ENCODE assay signal across 1 cellular context in genomic region chr3:160781429-160781828, GRCh38.
TF ChIP-seq lines count a peak whose summit lies in the region.

No MANE protein-coding gene starts in this region.

TF ChIP-seq in WTC11, 78 proteins besides CTCF, POLR2A, EP300 and RAD21 (continued from another document):
- TF ChIP-seq, protein P1, sequence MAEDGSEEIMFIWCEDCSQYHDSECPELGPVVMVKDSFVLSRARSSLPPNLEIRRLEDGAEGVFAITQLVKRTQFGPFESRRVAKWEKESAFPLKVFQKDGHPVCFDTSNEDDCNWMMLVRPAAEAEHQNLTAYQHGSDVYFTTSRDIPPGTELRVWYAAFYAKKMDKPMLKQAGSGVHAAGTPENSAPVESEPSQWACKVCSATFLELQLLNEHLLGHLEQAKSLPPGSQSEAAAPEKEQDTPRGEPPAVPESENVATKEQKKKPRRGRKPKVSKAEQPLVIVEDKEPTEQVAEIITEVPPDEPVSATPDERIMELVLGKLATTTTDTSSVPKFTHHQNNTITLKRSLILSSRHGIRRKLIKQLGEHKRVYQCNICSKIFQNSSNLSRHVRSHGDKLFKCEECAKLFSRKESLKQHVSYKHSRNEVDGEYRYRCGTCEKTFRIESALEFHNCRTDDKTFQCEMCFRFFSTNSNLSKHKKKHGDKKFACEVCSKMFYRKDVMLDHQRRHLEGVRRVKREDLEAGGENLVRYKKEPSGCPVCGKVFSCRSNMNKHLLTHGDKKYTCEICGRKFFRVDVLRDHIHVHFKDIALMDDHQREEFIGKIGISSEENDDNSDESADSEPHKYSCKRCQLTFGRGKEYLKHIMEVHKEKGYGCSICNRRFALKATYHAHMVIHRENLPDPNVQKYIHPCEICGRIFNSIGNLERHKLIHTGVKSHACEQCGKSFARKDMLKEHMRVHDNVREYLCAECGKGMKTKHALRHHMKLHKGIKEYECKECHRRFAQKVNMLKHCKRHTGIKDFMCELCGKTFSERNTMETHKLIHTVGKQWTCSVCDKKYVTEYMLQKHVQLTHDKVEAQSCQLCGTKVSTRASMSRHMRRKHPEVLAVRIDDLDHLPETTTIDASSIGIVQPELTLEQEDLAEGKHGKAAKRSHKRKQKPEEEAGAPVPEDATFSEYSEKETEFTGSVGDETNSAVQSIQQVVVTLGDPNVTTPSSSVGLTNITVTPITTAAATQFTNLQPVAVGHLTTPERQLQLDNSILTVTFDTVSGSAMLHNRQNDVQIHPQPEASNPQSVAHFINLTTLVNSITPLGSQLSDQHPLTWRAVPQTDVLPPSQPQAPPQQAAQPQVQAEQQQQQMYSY (CRISPR knock-in tag; IDR thresholded peaks at IDR 0.05) = no peak
- TF ChIP-seq E2F4 (CRISPR knock-in tag; IDR thresholded peaks at IDR 0.05; ENCODE audit: borderline replicate concordance, low read depth) = no peak
